Comparison of ENCODE assay signal across 8 cellular contexts in genomic region chr2:54708584-54709340, GRCh38. TPM values are rescaled to one million over a fixed set of nuclear protein-coding genes. Genes with fewer than 3 reads are reported as not detected.
A peak's percentile ranks its signal among the peaks of the same experiment; 100 is the strongest.
DNase-seq lines count a peak whose midpoint lies in the region; ATAC-seq and TF ChIP-seq lines count a peak whose summit lies in the region.

No MANE protein-coding gene starts in this region.

- ATAC-seq in GM18868 (IDR thresholded peaks at IDR 0.05; ENCODE audit: unreplicated experiment) (peak; percentile 40), omental fat pad (ENCODE audit: low FRiP score) (peak; percentile 65), HG02981 (IDR thresholded peaks at IDR 0.05; ENCODE audit: unreplicated experiment) (no peak), GM18858 (IDR thresholded peaks at IDR 0.05; ENCODE audit: unreplicated experiment) (no peak)

- H3K27ac ChIP-seq in SJCRH30, result no peak overlapping the region
- peak overlapping the region; percentile 1 to 65 (median 55) for H3K27ac ChIP-seq in esophagus squamous epithelium

- WGBS in esophagus squamous epithelium, 2 donors, result 37% methylated on average over 6 of the region's 35 CpGs; no CpG with 5 or more reads in 1 of the 2 donors

- H3K9me3 ChIP-seq in SJCRH30 (replicated peaks), result no peaks in the 10 kb centered on the region
- H3K9me3 ChIP-seq in esophagus squamous epithelium, result no peaks in the 10 kb centered on the region

- no peak for TF ChIP-seq POLR2A in esophagus squamous epithelium (IDR thresholded peaks at IDR 0.05)

- peak overlapping the region; percentile 38 for H3K4me3 ChIP-seq in SJCRH30
- peak overlapping the region; percentile 33 to 61 (median 48) for H3K4me3 ChIP-seq in esophagus squamous epithelium

- H3K36me3 ChIP-seq in SJCRH30 (no peaks in the 10 kb centered on the region), esophagus squamous epithelium (no peaks in the 10 kb centered on the region)

- intact Hi-C loops in esophagus squamous epithelium (cut with DNase I), result loop anchor here (10.0 kb wide), 2 partner anchors 54 to 184 kb away; no protein-coding TSS in a partner anchor

- TF ChIP-seq CTCF in esophagus squamous epithelium (IDR thresholded peaks at IDR 0.05), result peak in 1 of 6 experiments; percentile 17
- no peak for TF ChIP-seq CTCF in omental fat pad (IDR thresholded peaks at IDR 0.05)

- no peaks in the 10 kb centered on the region for H3K4me1 ChIP-seq in SJCRH30
- peaks cover 6 to 17% (median 6%) of the 10 kb centered on the region in 3 donors for H3K4me1 ChIP-seq in esophagus squamous epithelium

- H3K27me3 ChIP-seq in SJCRH30 (no peaks in the 10 kb centered on the region), esophagus squamous epithelium (peaks cover 0 to 13% (median 0%) of the 10 kb centered on the region in 4 donors)

- DNase-seq in SJCRH30 (peak; percentile 69 to 73), esophagus squamous epithelium (lab: John Stamatoyannopoulos, UW) (no peak), omental fat pad (ENCODE audit: low spot score) (no peak), NCI-H146 (lab: John Stamatoyannopoulos, UW) (no peak), GM19238 (ENCODE audit: insufficient read length, low spot score) (no peak)

RNA-seq across cellular contexts. Expression of gene EML6, which starts 14.7 kb away (rescaled TPM):
- total RNA-seq in SJCRH30 (2014; rRNA removed; shearing (Covaris generic)), result 1.0 and 2.2 TPM in 2 replicates
- total RNA-seq in esophagus squamous epithelium (1 to 10 TPM; 1.2 to 4.4 (median 3.1) TPM), omental fat pad (1 to 10 TPM in 3 of 4 donors, under 1 TPM in 1; 0.63 to 9.0 (median 1.2) TPM)

Comparison
In these comparisons a context has a peak if more than half of its experiments do, and no peak if none do; other contexts are left out.
1. ATAC-seq: peak in GM18868 (single experiment) and omental fat pad (single experiment); none in HG02981 (single experiment) and GM18858 (single experiment).
2. DNase-seq: peak in SJCRH30 (2 of 2); none in esophagus squamous epithelium (single experiment), omental fat pad (single experiment), NCI-H146 (single experiment) and GM19238 (single experiment).